16 cellular contexts compared by ENCODE assay signal in the genomic region with DNA sequence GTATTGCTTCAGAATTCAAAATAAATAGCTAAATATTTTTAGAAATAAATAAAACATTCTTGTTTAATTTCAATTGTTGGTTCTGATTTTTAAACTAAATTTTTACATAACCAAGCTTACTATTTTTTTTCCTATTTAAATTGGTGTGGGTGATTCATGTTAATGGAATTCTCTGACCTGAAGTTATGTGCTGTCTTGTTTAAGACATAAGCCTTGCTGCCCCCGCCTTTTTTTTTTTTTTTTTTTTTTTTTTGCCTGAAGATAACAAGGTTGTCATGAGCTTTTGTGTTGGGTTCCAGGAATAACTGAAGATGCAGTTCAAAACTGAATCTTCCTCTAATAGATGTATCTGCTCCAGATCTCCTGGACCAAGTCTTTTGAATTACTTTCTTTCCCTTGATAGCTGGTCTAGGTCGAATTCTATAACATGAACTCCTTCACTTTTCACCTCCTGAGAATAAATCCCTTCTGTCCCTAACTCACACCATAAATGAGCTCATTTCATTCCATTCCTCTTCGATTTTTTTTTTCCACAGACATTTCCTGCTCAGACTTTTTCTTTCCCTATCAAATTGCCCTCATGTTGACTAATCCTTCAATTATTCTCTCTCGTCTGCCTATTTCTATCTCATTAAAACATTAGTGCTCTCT.
DNase-seq lines count a peak whose midpoint lies in the region; ATAC-seq lines count a peak whose summit lies in the region.
"Had no signal": no experiment of that assay in that cellular context is flagged by ENCODE, and none has a peak within 500 bp of the region (broad histone marks: within the 10 kb centered on the region; RNA-seq: fewer than 3 reads in every experiment).

No MANE protein-coding gene starts in this region.

- DNase-seq in AG20443 (ENCODE audit: low spot score) (peak; percentile 25), NCI-H226 (peak; percentile 70), dermis blood vessel endothelial cell (peak; percentile 16), myocyte (ENCODE audit: low read depth) (peak; percentile 13), LoVo (ENCODE audit: low spot score) (no peak), nucleus accumbens (lab: John Stamatoyannopoulos, UW) (no peak)
- no peak for DNase-seq in stimulated activated CD4-positive, alpha-beta T cell treated with anti-CD3 and anti-CD28 coated beads, Interleukin-2, amount 100 ng/mL, for 24 hours
- DNase-seq: activated CD4-positive, alpha-beta T cell treated with anti-CD3 and anti-CD28 coated beads, Interleukin-2, amount 50 U/mL, for 4 hours; activated naive CD4-positive, alpha-beta T cell; CD4-positive, CD25-positive, alpha-beta regulatory T cell; colonic mucosa; GOT3; NCI-H187 treated with DMSO at 0.1 percent for 48 hours; spleen; T-helper 17 cell had no signal

- ATAC-seq in HG03108 (IDR thresholded peaks at IDR 0.05; ENCODE audit: unreplicated experiment), result no peak
- ATAC-seq: T-helper 17 cell had no signal

Comparison
In these comparisons a context has a peak if more than half of its experiments do, and no peak if none do; other contexts are left out.
1. DNase-seq: peak in AG20443 (single experiment), NCI-H226 (single experiment), dermis blood vessel endothelial cell (single experiment) and myocyte (single experiment); none in LoVo (single experiment), nucleus accumbens (0 of 56) and stimulated activated CD4-positive, alpha-beta T cell treated with anti-CD3 and anti-CD28 coated beads, Interleukin-2, amount 100 ng/mL, for 24 hours (0 of 2).